17 cellular contexts compared by ENCODE assay signal in genomic region chr6:44129841-44130322, GRCh38. TPM values are rescaled to one million over a fixed set of nuclear protein-coding genes. Genes with fewer than 3 reads are reported as not detected.
A peak's percentile ranks its signal among the peaks of the same experiment; 100 is the strongest.
DNase-seq lines count a peak whose midpoint lies in the region; ATAC-seq and TF ChIP-seq lines count a peak whose summit lies in the region.
"Had no signal": no experiment of that assay in that cellular context is flagged by ENCODE, and none has a peak within 500 bp of the region (broad histone marks: within the 10 kb centered on the region; RNA-seq: fewer than 3 reads in every experiment).

No MANE protein-coding gene starts in this region.

- H3K9me2 ChIP-seq in GM23338 (ENCODE audit: insufficient read depth): no peaks in the 10 kb centered on the region

- H3K4me1 ChIP-seq in BLaER1: peaks cover 80% of the 10 kb centered on the region
- peaks cover 44% of the 10 kb centered on the region for H3K4me1 ChIP-seq in GM23338 (ENCODE audit: insufficient read depth)

- H3K27ac Mint-ChIP-seq in GM23338: no peak overlapping the region
- H3K27ac Mint-ChIP-seq in activated naive CD8-positive, alpha-beta T cell treated with anti-CD3 and anti-CD28 coated beads, Interleukin-2, amount 50 U/mL, for 24 hours: no peak overlapping the region
- H3K27ac Mint-ChIP-seq in naive thymus-derived CD8-positive, alpha-beta T cell: peak overlapping the region in 2 of 10 donors; percentile 43 to 79
- H3K27ac Mint-ChIP-seq: dendritic cell treated with granulocyte-macrophage colony-stimulating factor and Interleukin-4, amounts not matched to agents 40 ng/mL and 50 ng/mL, for 4 days had no signal

- POLR2A ChIA-PET in naive thymus-derived CD8-positive, alpha-beta T cell (lab: Charles Lee): interaction anchor here (0.7 to 0.9 kb wide), 3 partner anchors 111 to 124 kb away, joined by 3 read pairs; partner anchors contain the start of gene HSP90AB1
- POLR2A ChIA-PET in HEK293T (lab: Yijun Ruan, JAX): no interaction called here

- peaks cover 50% of the 10 kb centered on the region for H3K4me1 Mint-ChIP-seq in GM23338
- H3K4me1 Mint-ChIP-seq in activated naive CD8-positive, alpha-beta T cell treated with anti-CD3 and anti-CD28 coated beads, Interleukin-2, amount 50 U/mL, for 24 hours: peaks cover 30% of the 10 kb centered on the region
- peaks cover 28 to 59% (median 37%) of the 10 kb centered on the region in 4 donors for H3K4me1 Mint-ChIP-seq in naive thymus-derived CD8-positive, alpha-beta T cell

- H3K27me3 Mint-ChIP-seq in GM23338 (ENCODE audit: insufficient read depth, low read depth, poor library complexity): peaks cover 26% of the 10 kb centered on the region
- H3K27me3 Mint-ChIP-seq in activated naive CD8-positive, alpha-beta T cell treated with anti-CD3 and anti-CD28 coated beads, Interleukin-2, amount 50 U/mL, for 24 hours: no peaks in the 10 kb centered on the region
- H3K27me3 Mint-ChIP-seq in naive thymus-derived CD8-positive, alpha-beta T cell: no peaks in the 10 kb centered on the region

- 0 out of 2 replicates have a peak, but pooled peaks cover 12% of the 10 kb centered on the region for H3F3A ChIP-seq in GM23338 (replicated peaks; ENCODE audit: low read depth)

- CTCF ChIA-PET in HEK293T (lab: Yijun Ruan, JAX): interaction anchor here (0.6 to 0.7 kb wide), 2 partner anchors 27 to 35 kb away, joined by 3 to 4 read pairs; no protein-coding TSS in a partner anchor

- H3K4me3 ChIP-seq in BLaER1: no peak overlapping the region
- no peak overlapping the region for H3K4me3 ChIP-seq in GM23338
- H3K4me3 ChIP-seq: ovary had no signal

- H3K36me3 Mint-ChIP-seq in GM23338 (ENCODE audit: low read depth): peaks cover 4% of the 10 kb centered on the region; the same call in 2 of the 3 replicates
- H3K36me3 Mint-ChIP-seq in activated naive CD8-positive, alpha-beta T cell treated with anti-CD3 and anti-CD28 coated beads, Interleukin-2, amount 50 U/mL, for 24 hours (ENCODE audit: low read depth): peaks cover 10% of the 10 kb centered on the region
- H3K36me3 Mint-ChIP-seq in naive thymus-derived CD8-positive, alpha-beta T cell: peaks cover 0 to 2% (median 0%) of the 10 kb centered on the region in 3 donors

- H3K36me3 ChIP-seq in BLaER1 (0 out of 2 replicates have a peak, but pooled peaks cover 4% of the 10 kb centered on the region), GM23338 (ENCODE audit: insufficient read depth) (no peaks in the 10 kb centered on the region)
- H3K36me3 ChIP-seq: ovary had no signal

- no peaks in the 10 kb centered on the region for H3K27me3 ChIP-seq in BLaER1
- no peaks in the 10 kb centered on the region for H3K27me3 ChIP-seq in GM23338 (ENCODE audit: insufficient read depth)
- H3K27me3 ChIP-seq: ovary had no signal

- no peaks in the 10 kb centered on the region; the same call in 2 of the 3 replicates for H3K9me3 Mint-ChIP-seq in GM23338
- H3K9me3 Mint-ChIP-seq in activated naive CD8-positive, alpha-beta T cell treated with anti-CD3 and anti-CD28 coated beads, Interleukin-2, amount 50 U/mL, for 24 hours: no peaks in the 10 kb centered on the region
- no peaks in the 10 kb centered on the region for H3K9me3 Mint-ChIP-seq in naive thymus-derived CD8-positive, alpha-beta T cell
- H3K9me3 Mint-ChIP-seq: activated T-cell treated with anti-CD3 and anti-CD28 coated beads, Interleukin-2, amount 50 U/mL, for 4 hours; dendritic cell treated with granulocyte-macrophage colony-stimulating factor and Interleukin-4, amounts not matched to agents 40 ng/mL and 50 ng/mL, for 4 days had no signal

- H3K4me2 ChIP-seq in BLaER1: 0 out of 2 replicates have a peak overlapping the region, but pooled peaks have one; percentile 6
- H3K4me2 ChIP-seq in GM23338: no peak overlapping the region

- H3K27ac ChIP-seq in BLaER1 (no peak overlapping the region), GM23338 (ENCODE audit: low read depth) (no peak overlapping the region)
- H3K27ac ChIP-seq: ovary had no signal

- H4K20me1 ChIP-seq in BLaER1: peaks cover 64% of the 10 kb centered on the region
- H4K20me1 ChIP-seq in GM23338 (replicated peaks; ENCODE audit: insufficient read depth): peaks cover 30% of the 10 kb centered on the region

- peak overlapping the region; percentile 51; the same call in 1 of the 3 replicates for H3K4me3 Mint-ChIP-seq in GM23338
- peak overlapping the region; percentile 42 for H3K4me3 Mint-ChIP-seq in activated naive CD8-positive, alpha-beta T cell treated with anti-CD3 and anti-CD28 coated beads, Interleukin-2, amount 50 U/mL, for 24 hours
- peak overlapping the region in 8 of 10 donors; percentile 53 to 99 (median 76) for H3K4me3 Mint-ChIP-seq in naive thymus-derived CD8-positive, alpha-beta T cell
- H3K4me3 Mint-ChIP-seq: dendritic cell treated with granulocyte-macrophage colony-stimulating factor and Interleukin-4, amounts not matched to agents 40 ng/mL and 50 ng/mL, for 4 days had no signal

- peaks cover 46% of the 10 kb centered on the region for H3K79me2 ChIP-seq in GM23338 (replicated peaks; ENCODE audit: insufficient read depth)

- DNase-seq in GM23338 (ENCODE audit: low spot score) (no peak), NCI-H2196 (lab: John Stamatoyannopoulos, UW; ENCODE audit: unreplicated experiment) (no peak), SKM-1 (lab: John Stamatoyannopoulos, UW; ENCODE audit: unreplicated experiment) (no peak), HEK293T (ENCODE audit: extremely low spot score) (no peak), C1 segment of cervical spinal cord (lab: John Stamatoyannopoulos, UW) (no peak)
- no peak for DNase-seq in activated naive CD8-positive, alpha-beta T cell treated with anti-CD3 and anti-CD28 coated beads, Interleukin-2, amount 50 U/mL, for 24 hours
- DNase-seq in naive thymus-derived CD8-positive, alpha-beta T cell: no peak
- DNase-seq: activated CD4-positive, alpha-beta T cell treated with anti-CD3 and anti-CD28 coated beads, Interleukin-2, amount 50 U/mL, for 4 hours; activated T-cell treated with anti-CD3 and anti-CD28 coated beads, Interleukin-2, amount 50 U/mL, for 4 hours; KG1; midbrain; NCI-H226; ovary; Right ventricle myocardium superior had no signal

- no peak overlapping the region for H3K9ac ChIP-seq in BLaER1

- no peak overlapping the region for H2AFZ ChIP-seq in GM23338

- ATAC-seq in GM23338: no peak
- no peak for ATAC-seq in activated naive CD8-positive, alpha-beta T cell treated with anti-CD3 and anti-CD28 coated beads, Interleukin-2, amount 50 U/mL, for 24 hours
- no peak for ATAC-seq in naive thymus-derived CD8-positive, alpha-beta T cell
- ATAC-seq: activated T-cell treated with anti-CD3 and anti-CD28 coated beads, Interleukin-2, amount 50 U/mL, for 4 hours; esophagus mucosa had no signal

- H3K9me3 ChIP-seq in BLaER1: no peaks in the 10 kb centered on the region
- H3K9me3 ChIP-seq: ovary had no signal

- TF ChIP-seq CTCF in GM23338 (conservative IDR thresholded peaks at IDR 0.05; ENCODE audit: low read depth in 2 of 2): no peak

TF ChIP-seq in HEK293T, 16 proteins besides CTCF, POLR2A, EP300 and RAD21:
- TF ChIP-seq ZNF384 (IDR thresholded peaks at IDR 0.05) (no peak), FOXA1 (IDR thresholded peaks at IDR 0.05) (no peak), NFRKB (IDR thresholded peaks at IDR 0.05) (no peak), SUZ12 (IDR thresholded peaks at IDR 0.05) (no peak), PKNOX1 (IDR thresholded peaks at IDR 0.05) (no peak), HDGF (IDR thresholded peaks at IDR 0.05; ENCODE audit: borderline replicate concordance) (no peak), ELF4 (IDR thresholded peaks at IDR 0.05) (no peak), ARNT (IDR thresholded peaks at IDR 0.05) (no peak)

RNA-seq across cellular contexts. Expression of gene TMEM63B, which starts 2.5 kb away (rescaled TPM):
- total RNA-seq in GM23338 (2014; rRNA removed; shearing (Covaris generic)): 30.2 and 36.0 TPM in 2 replicates
- 8.0 and 10.1 TPM in 2 replicates for polyA plus RNA-seq in GM23338 (2016; fragmentation: Nextera tagmentation; extraction: Ambion mirVana)
- 10 to 100 TPM; 15.5 to 15.9 TPM for total RNA-seq in naive thymus-derived CD8-positive, alpha-beta T cell
- polyA plus RNA-seq in naive thymus-derived CD8-positive, alpha-beta T cell: 1 to 10 TPM in 1 of 3 donors, under 1 TPM in 2; 0.26 to 2.2 (median 0.96) TPM

RNA-seq across cellular contexts. Expression of gene MRPL14, which starts 2.6 kb away (rescaled TPM):
- total RNA-seq in GM23338 (2014; rRNA removed; shearing (Covaris generic)): 62.6 and 70.0 TPM in 2 replicates
- 178 and 191 TPM in 2 replicates for polyA plus RNA-seq in GM23338 (2016; fragmentation: Nextera tagmentation; extraction: Ambion mirVana)
- 10 to 100 TPM; 17.0 to 20.4 TPM for total RNA-seq in naive thymus-derived CD8-positive, alpha-beta T cell
- polyA plus RNA-seq in naive thymus-derived CD8-positive, alpha-beta T cell: 10 to 100 TPM; 76.5 to 89.3 (median 80.3) TPM

RNA-seq across cellular contexts. Expression of gene CAPN11, which starts 28.7 kb away (rescaled TPM):
- 1.2 and 1.7 TPM in 2 replicates for total RNA-seq in GM23338 (2014; rRNA removed; shearing (Covaris generic))
- 0.61 and 1.1 TPM in 2 replicates for polyA plus RNA-seq in GM23338 (2016; fragmentation: Nextera tagmentation; extraction: Ambion mirVana)
- total RNA-seq in naive thymus-derived CD8-positive, alpha-beta T cell: not detected
- not detected for polyA plus RNA-seq in naive thymus-derived CD8-positive, alpha-beta T cell
